In genomic region chr9:137223078-137224040, GRCh38 we compare ENCODE assay signal across 1 cellular context.
TF ChIP-seq lines count a peak whose summit lies in the region.

No MANE protein-coding gene starts in this region.

TF ChIP-seq in K562, 482 proteins besides CTCF, POLR2A, EP300 and RAD21 (continued from another document and continues in another):
- TF ChIP-seq, protein P1, sequence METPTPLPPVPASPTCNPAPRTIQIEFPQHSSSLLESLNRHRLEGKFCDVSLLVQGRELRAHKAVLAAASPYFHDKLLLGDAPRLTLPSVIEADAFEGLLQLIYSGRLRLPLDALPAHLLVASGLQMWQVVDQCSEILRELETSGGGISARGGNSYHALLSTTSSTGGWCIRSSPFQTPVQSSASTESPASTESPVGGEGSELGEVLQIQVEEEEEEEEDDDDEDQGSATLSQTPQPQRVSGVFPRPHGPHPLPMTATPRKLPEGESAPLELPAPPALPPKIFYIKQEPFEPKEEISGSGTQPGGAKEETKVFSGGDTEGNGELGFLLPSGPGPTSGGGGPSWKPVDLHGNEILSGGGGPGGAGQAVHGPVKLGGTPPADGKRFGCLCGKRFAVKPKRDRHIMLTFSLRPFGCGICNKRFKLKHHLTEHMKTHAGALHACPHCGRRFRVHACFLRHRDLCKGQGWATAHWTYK (CRISPR knock-in tag; IDR thresholded peaks at IDR 0.05) = peak; percentile 67; the same call in 1 of the 2 replicates
- TF ChIP-seq SIN3B (IDR thresholded peaks at IDR 0.05; ENCODE audit: low read depth) = peak; percentile 81
- TF ChIP-seq ZC3H4 (CRISPR knock-in tag; IDR thresholded peaks at IDR 0.05; ENCODE audit: borderline replicate concordance) = no peak
- no peak for TF ChIP-seq CGGBP1 (CRISPR knock-in tag; IDR thresholded peaks at IDR 0.05)
- no peak for TF ChIP-seq CHAMP1 (IDR thresholded peaks at IDR 0.05)
- TF ChIP-seq FOSL1 (tag; conservative IDR thresholded peaks at IDR 0.05) = peak; percentile 44; the same call in 1 of the 2 replicates
- TF ChIP-seq BACH1 (tag; IDR thresholded peaks at IDR 0.05) = no peak
- TF ChIP-seq PHB (CRISPR knock-in tag; IDR thresholded peaks at IDR 0.05) = 0 out of 2 replicates have a peak, but pooled peaks have one; percentile 22
- peak; percentile 68; the same call in 1 of the 2 replicates for TF ChIP-seq EGR1 (conservative IDR thresholded peaks at IDR 0.05)
- TF ChIP-seq SUPT5H (IDR thresholded peaks at IDR 0.05) = peak; percentile 83
- TF ChIP-seq NR3C1 (CRISPR knock-in tag; IDR thresholded peaks at IDR 0.05) = no peak
- no peak for TF ChIP-seq MYBL2 (IDR thresholded peaks at IDR 0.05; ENCODE audit: low read depth)
- TF ChIP-seq MYBL2 (CRISPR knock-in tag; IDR thresholded peaks at IDR 0.05; ENCODE audit: borderline replicate concordance) = no peak
- peak; percentile 64 for TF ChIP-seq CHD1 (IDR thresholded peaks at IDR 0.05; ENCODE audit: low read length)
- TF ChIP-seq TRIM24 (IDR thresholded peaks at IDR 0.05) = peak in 1 of 2 experiments; percentile 81; a peak in 2 of 4 replicates
- TF ChIP-seq NFYB (IDR thresholded peaks at IDR 0.05; ENCODE audit: extremely low read depth, insufficient read length) = peak; percentile 5
- TF ChIP-seq ZBTB2 (IDR thresholded peaks at IDR 0.05) = peak; percentile 97
- no peak for TF ChIP-seq ZNF316 (IDR thresholded peaks at IDR 0.05)
- no peak for TF ChIP-seq RAD51 (IDR thresholded peaks at IDR 0.05; ENCODE audit: borderline replicate concordance, low read depth)
- TF ChIP-seq NEUROD1 (IDR thresholded peaks at IDR 0.05; ENCODE audit: borderline replicate concordance, low read depth, low read length, partially characterized antibody) = peak; percentile 96
- no peak for TF ChIP-seq IRF9 (tag; IDR thresholded peaks at IDR 0.05)
- peak; percentile 62 for TF ChIP-seq TAF1 (IDR thresholded peaks at IDR 0.05; ENCODE audit: control insufficient read depth, extremely low read depth, insufficient read depth, low read length, severe bottlenecking)
- peak; percentile 73 for TF ChIP-seq TFAP4 (CRISPR knock-in tag; IDR thresholded peaks at IDR 0.05; ENCODE audit: borderline replicate concordance)
- no peak for TF ChIP-seq SNRNP70 (optimal IDR thresholded peaks at IDR 0.05; ENCODE audit: low read depth, low read length)
- no peak for TF ChIP-seq FOXM1 (IDR thresholded peaks at IDR 0.05; ENCODE audit: low read depth)
- TF ChIP-seq FOXM1 (CRISPR knock-in tag; IDR thresholded peaks at IDR 0.05; ENCODE audit: low read depth) = no peak
- peak; percentile 49; the same call in 1 of the 2 replicates for TF ChIP-seq CREB3L1 (IDR thresholded peaks at IDR 0.05; ENCODE audit: borderline replicate concordance, low read depth)
- no peak for TF ChIP-seq HSF4 (CRISPR knock-in tag; IDR thresholded peaks at IDR 0.05; ENCODE audit: borderline replicate concordance)
- TF ChIP-seq LCOR (CRISPR knock-in tag; IDR thresholded peaks at IDR 0.05) = peak; percentile 47; the same call in 1 of the 2 replicates
- 0 out of 2 replicates have a peak, but pooled peaks have one; percentile 56 for TF ChIP-seq RUNX1 (IDR thresholded peaks at IDR 0.05; ENCODE audit: low read depth)
- TF ChIP-seq MTA3 (IDR thresholded peaks at IDR 0.05; ENCODE audit: borderline replicate concordance) = peak; percentile 65; the same call in 1 of the 2 replicates
- no peak for TF ChIP-seq AFF1 (IDR thresholded peaks at IDR 0.05; ENCODE audit: low read depth in 1 of 2, partially characterized antibody in 2 of 2)
- peak in 1 of 2 experiments; percentile 25; a peak in 2 of 4 replicates for TF ChIP-seq TBL1XR1 (IDR thresholded peaks at IDR 0.05; ENCODE audit: low read length in 2 of 2)
- TF ChIP-seq ZBTB40 (IDR thresholded peaks at IDR 0.05) = peak; percentile 96
- no peak for TF ChIP-seq ZBTB40 (CRISPR knock-in tag; IDR thresholded peaks at IDR 0.05)
- TF ChIP-seq PCBP1 (IDR thresholded peaks at IDR 0.05; ENCODE audit: low read depth, low read length, poor library complexity, severe bottlenecking) = no peak
- TF ChIP-seq CXXC5 (CRISPR knock-in tag; IDR thresholded peaks at IDR 0.05) = peak; percentile 70
- no peak for TF ChIP-seq ATF1 (CRISPR knock-in tag; IDR thresholded peaks at IDR 0.05)
- TF ChIP-seq ATF1 (tag; IDR thresholded peaks at IDR 0.05) = peak; percentile 50
